In genomic region chr2:28637648-28638047, GRCh38 we compare ENCODE assay signal across 18 cellular contexts.
DNase-seq lines count a peak whose midpoint lies in the region; ATAC-seq and TF ChIP-seq lines count a peak whose summit lies in the region.
"Had no signal": no experiment of that assay in that cellular context is flagged by ENCODE, and none has a peak within 500 bp of the region (broad histone marks: within the 10 kb centered on the region; RNA-seq: fewer than 3 reads in every experiment).

No MANE protein-coding gene starts in this region.

- intact Hi-C loops in activated CD4-positive, alpha-beta T cell treated with anti-CD3 and anti-CD28 coated beads for 36 hours (cut with DNase I, micrococcal nuclease), result no loop called here

- H3K27me3 ChIP-seq in neuronal stem cell (ENCODE audit: control insufficient read depth in 3 of 3, insufficient read depth in 3 of 3, low read depth in 1 of 3, low read length in 3 of 3), result no peaks in the 10 kb centered on the region
- H3K27me3 ChIP-seq: BLaER1, spleen had no signal

- peak overlapping the region; percentile 25 for H2BK5ac ChIP-seq in neuronal stem cell (ENCODE audit: low read length)

- no CpG with 5 or more reads among the region's 5 CpGs for WGBS in neuronal stem cell (ENCODE audit: extremely low coverage in 2 of 2, insufficient read length in 2 of 2, insufficient replicate concordance in 1 of 2), 2 donors

- H3K4me2 ChIP-seq in neuronal stem cell (ENCODE audit: insufficient read depth, low read length, poor library complexity, severe bottlenecking), result no peak overlapping the region
- H3K4me2 ChIP-seq: BLaER1 had no signal

- no peak for ATAC-seq in activated CD4-positive, alpha-beta T cell treated with anti-CD3 and anti-CD28 coated beads for 36 hours
- no peak for ATAC-seq in GM21619 (IDR thresholded peaks at IDR 0.05; ENCODE audit: unreplicated experiment)
- no peak for ATAC-seq in WTC11
- ATAC-seq: esophagus mucosa had no signal

- H3K9me3 Mint-ChIP-seq in activated CD4-positive, alpha-beta T cell treated with anti-CD3 and anti-CD28 coated beads for 36 hours (ENCODE audit: low read depth), result no peaks in the 10 kb centered on the region
- H3K9me3 Mint-ChIP-seq in type B pancreatic cell (no peaks in the 10 kb centered on the region), WTC11 (no peaks in the 10 kb centered on the region)

- peak overlapping the region; percentile 58 for H3K18ac ChIP-seq in neuronal stem cell (ENCODE audit: low read length)

- H3K9ac ChIP-seq in neuronal stem cell (ENCODE audit: low read depth, low read length, poor library complexity), result no peak overlapping the region
- H3K9ac ChIP-seq: BLaER1 had no signal

- H3K27ac ChIP-seq in coronary artery, result peak overlapping the region; percentile 85 to 87
- H3K27ac ChIP-seq in neuronal stem cell (replicated peaks; ENCODE audit: low read length), result no peak overlapping the region
- H3K27ac ChIP-seq: BLaER1, spleen had no signal

- no peak overlapping the region for H4K8ac ChIP-seq in neuronal stem cell (ENCODE audit: low read depth, low read length)

- H3K79me1 ChIP-seq in neuronal stem cell (ENCODE audit: low read depth, low read length), result no peaks in the 10 kb centered on the region

- H2BK12ac ChIP-seq in neuronal stem cell (ENCODE audit: low read length), result peak overlapping the region; percentile 52

- peaks cover 5% of the 10 kb centered on the region for H3K4me1 Mint-ChIP-seq in activated CD4-positive, alpha-beta T cell treated with anti-CD3 and anti-CD28 coated beads for 36 hours
- H3K4me1 Mint-ChIP-seq in type B pancreatic cell (ENCODE audit: unreplicated experiment), result peaks cover 40% of the 10 kb centered on the region
- H3K4me1 Mint-ChIP-seq in WTC11, result no peaks in the 10 kb centered on the region

- H3K9me3 ChIP-seq in neuronal stem cell (replicated peaks in 1 of 2; ENCODE audit: control insufficient read depth in 2 of 2, insufficient read depth in 1 of 2, low read depth in 1 of 2, low read length in 2 of 2), result no peaks in the 10 kb centered on the region
- H3K9me3 ChIP-seq: BLaER1, spleen had no signal

- peak overlapping the region; percentile 21 for H2AK5ac ChIP-seq in neuronal stem cell (ENCODE audit: low read depth, low read length)

- H3K4me3 ChIP-seq in coronary artery, result no peak overlapping the region
- no peak overlapping the region for H3K4me3 ChIP-seq in neuronal stem cell (ENCODE audit: low read length in 2 of 2)
- H3K4me3 ChIP-seq: BLaER1, spleen had no signal

- no peak overlapping the region for H3K23ac ChIP-seq in neuronal stem cell (ENCODE audit: low read depth, low read length, poor library complexity)

- DNase-seq in activated CD4-positive, alpha-beta T cell treated with anti-CD3 and anti-CD28 coated beads for 36 hours, result no peak
- no peak for DNase-seq in activated CD4-positive, alpha-beta T cell treated with anti-CD3 and anti-CD28 coated beads for 1 hour
- DNase-seq in coronary artery (ENCODE audit: low spot score) (no peak), neuronal stem cell (ENCODE audit: low spot score) (no peak), type B pancreatic cell (ENCODE audit: extremely low spot score, unreplicated experiment) (no peak), WTC11 (ENCODE audit: low spot score) (no peak)
- no peak for DNase-seq in stimulated activated naive CD4-positive, alpha-beta T cell (lab: John Stamatoyannopoulos, UW)
- DNase-seq: 8988T; activated CD4-positive, CD25-positive, alpha-beta regulatory T cell; activated gamma-delta T cell treated with Interleukin-2 at 50 U/mL for 16 hours; DMS153; NCI-H1436 treated with DMSO at 0.1 percent for 48 hours; NCI-H345; SHP77; spleen had no signal

- H3K27me3 Mint-ChIP-seq in activated CD4-positive, alpha-beta T cell treated with anti-CD3 and anti-CD28 coated beads for 36 hours, result no peaks in the 10 kb centered on the region
- H3K27me3 Mint-ChIP-seq in type B pancreatic cell, result no peaks in the 10 kb centered on the region
- no peaks in the 10 kb centered on the region for H3K27me3 Mint-ChIP-seq in WTC11 (ENCODE audit: low read depth)

- peak overlapping the region; percentile 76 for H2BK15ac ChIP-seq in neuronal stem cell (ENCODE audit: low read length)

- no peak overlapping the region for H4K91ac ChIP-seq in neuronal stem cell (ENCODE audit: low read depth, low read length, poor library complexity)

- H3K36me3 Mint-ChIP-seq in activated CD4-positive, alpha-beta T cell treated with anti-CD3 and anti-CD28 coated beads for 36 hours (ENCODE audit: low read depth), result no peaks in the 10 kb centered on the region
- H3K36me3 Mint-ChIP-seq in type B pancreatic cell (no peaks in the 10 kb centered on the region), WTC11 (no peaks in the 10 kb centered on the region)

- H3K27ac Mint-ChIP-seq in activated CD4-positive, alpha-beta T cell treated with anti-CD3 and anti-CD28 coated beads for 36 hours, result peak overlapping the region; percentile 20
- H3K27ac Mint-ChIP-seq in type B pancreatic cell, result peak overlapping the region; percentile 35
- H3K27ac Mint-ChIP-seq in WTC11, result no peak overlapping the region

- no peak overlapping the region for H2AFZ ChIP-seq in neuronal stem cell (ENCODE audit: low read length)

- H3K4ac ChIP-seq in neuronal stem cell (ENCODE audit: low read length), result no peak overlapping the region

- CTCF ChIA-PET in activated CD4-positive, alpha-beta T cell treated with anti-CD3 and anti-CD28 coated beads for 36 hours (lab: Charles Lee), result interaction anchor here (0.6 to 2.4 kb wide), 3 partner anchors 13 to 58 kb away, joined by 4 to 10 read pairs (median 5); no protein-coding TSS in a partner anchor
- CTCF ChIA-PET in WTC11 (lab: Charles Lee), result no interaction called here

- peaks cover 8 to 16% of the 10 kb centered on the region in 2 donors for H3K4me1 ChIP-seq in neuronal stem cell (ENCODE audit: control insufficient read depth in 2 of 2, insufficient read depth in 1 of 2, low read depth in 1 of 2, low read length in 2 of 2)
- H3K4me1 ChIP-seq: spleen had no signal

- no peak overlapping the region for H3K14ac ChIP-seq in neuronal stem cell (ENCODE audit: low read length)

- POLR2A ChIA-PET in activated CD4-positive, alpha-beta T cell treated with anti-CD3 and anti-CD28 coated beads for 36 hours (lab: Charles Lee), result no interaction called here
- POLR2A ChIA-PET in WTC11 (lab: Charles Lee), result no interaction called here

- no peak overlapping the region for H2BK120ac ChIP-seq in neuronal stem cell (ENCODE audit: low read depth, low read length)

- no peak overlapping the region for H3K4me3 Mint-ChIP-seq in activated CD4-positive, alpha-beta T cell treated with anti-CD3 and anti-CD28 coated beads for 36 hours
- H3K4me3 Mint-ChIP-seq in type B pancreatic cell (no peak overlapping the region), WTC11 (no peak overlapping the region)

- H3K36me3 ChIP-seq in neuronal stem cell (replicated peaks in 1 of 2; ENCODE audit: control insufficient read depth in 2 of 2, insufficient read depth in 2 of 2, low read length in 2 of 2), result no peaks in the 10 kb centered on the region
- H3K36me3 ChIP-seq: BLaER1 had no signal

- TF ChIP-seq CTCF in coronary artery (IDR thresholded peaks at IDR 0.05), result no peak
- no peak for TF ChIP-seq CTCF in type B pancreatic cell (conservative IDR thresholded peaks at IDR 0.05)
- TF ChIP-seq CTCF in WTC11 (IDR thresholded peaks at IDR 0.05), result no peak

TF ChIP-seq in WTC11, 78 proteins besides CTCF, POLR2A, EP300 and RAD21 (continues in another document):
- no peak for TF ChIP-seq RELA (CRISPR knock-in tag; IDR thresholded peaks at IDR 0.05; ENCODE audit: borderline replicate concordance)
- no peak for TF ChIP-seq ZSCAN18 (CRISPR knock-in tag; IDR thresholded peaks at IDR 0.05)
- no peak for TF ChIP-seq SMAD4 (CRISPR knock-in tag; IDR thresholded peaks at IDR 0.05)
- no peak for TF ChIP-seq MXD4 (CRISPR knock-in tag; IDR thresholded peaks at IDR 0.05; ENCODE audit: borderline replicate concordance)
- no peak for TF ChIP-seq RORB (CRISPR knock-in tag; IDR thresholded peaks at IDR 0.05)
- TF ChIP-seq NFATC4 (CRISPR knock-in tag; IDR thresholded peaks at IDR 0.05), result no peak
- TF ChIP-seq ZNF425 (CRISPR knock-in tag; conservative IDR thresholded peaks at IDR 0.05), result no peak
